Comparison of ENCODE assay signal across 1 cellular context in genomic region chr7:131235489-131236317, GRCh38.
TF ChIP-seq lines count a peak whose summit lies in the region.

No MANE protein-coding gene starts in this region.

TF ChIP-seq in SK-N-SH, 30 proteins besides CTCF, POLR2A, EP300 and RAD21 (continued from another document):
- TF ChIP-seq USF2 (IDR thresholded peaks at IDR 0.05; ENCODE audit: borderline replicate concordance, low read depth, low read length) (no peak), FOSL2 (IDR thresholded peaks at IDR 0.05; ENCODE audit: borderline replicate concordance, low read depth) (peak; percentile 93), PBX3 (IDR thresholded peaks at IDR 0.05) (peak; percentile 60; the same call in 1 of the 2 replicates), JUND (IDR thresholded peaks at IDR 0.05) (peak; percentile 86), GABPA (IDR thresholded peaks at IDR 0.05; ENCODE audit: low read depth) (no peak), TAF1 (IDR thresholded peaks at IDR 0.05; ENCODE audit: borderline replicate concordance, low read depth, low read length) (0 out of 2 replicates have a peak, but pooled peaks have one; percentile 29), SMC3 (IDR thresholded peaks at IDR 0.05; ENCODE audit: low read depth, low read length) (no peak), GATA2 (CRISPR knock-in tag; IDR thresholded peaks at IDR 0.05) (peak; percentile 79)
